ENCODE assay signal across 12 cellular contexts in the genomic region with DNA sequence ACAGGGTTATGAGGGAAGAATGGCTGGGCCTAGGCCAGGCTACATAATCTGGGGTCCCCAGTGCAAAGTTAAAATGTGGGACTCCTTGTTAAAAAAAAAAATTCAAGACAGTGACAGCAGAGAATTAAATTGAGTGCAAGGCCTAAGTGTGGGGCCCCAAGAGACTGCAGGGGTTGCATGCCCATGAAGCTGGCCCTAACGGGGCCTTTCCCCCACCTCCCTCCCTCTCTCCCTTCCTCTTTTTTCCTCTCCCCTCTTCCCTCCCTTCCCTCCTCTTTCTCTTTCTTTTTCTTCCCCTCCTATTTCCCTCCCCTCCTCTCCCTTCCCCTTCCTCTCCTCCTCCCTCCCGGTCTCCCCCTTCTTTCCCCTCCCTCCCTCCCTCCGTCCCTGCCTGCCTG.
"Had no signal": no experiment of that assay in that cellular context is flagged by ENCODE, and none has a peak within 500 bp of the region (broad histone marks: within the 10 kb centered on the region; RNA-seq: fewer than 3 reads in every experiment).

No MANE protein-coding gene starts in this region.

- H3K27ac ChIP-seq: VCaP had no signal

- DNase-seq: activated CD4-positive, alpha-beta T cell treated with anti-CD3 and anti-CD28 coated beads for 1 hour; activated CD4-positive, alpha-beta T cell treated with anti-CD3 and anti-CD28 coated beads, Interleukin-2, amount 50 U/mL, for 4 hours; activated naive CD4-positive, alpha-beta T cell treated with anti-CD3 and anti-CD28 coated beads, Interleukin-2, amount 10 ng/mL, durations not matched to agents 7 days and 5 days; activated T-cell treated with anti-CD3 and anti-CD28 coated beads for 4 hours; glutamatergic neuron; retina; stimulated activated CD4-positive, alpha-beta T cell treated with anti-CD3 and anti-CD28 coated beads, Interleukin-15, amount 100 ng/mL, for 24 hours; stimulated activated CD4-positive, alpha-beta T cell treated with anti-CD3 and anti-CD28 coated beads, Interleukin-4, amount 100 ng/mL, for 1 hour; stimulated activated naive B cell treated with anti-CD40 and anti-IgM and Interleukin-4, amounts not matched to agents 10 μg/mL and 1 μg/mL and 100 μg/mL, for 72 hours; substantia nigra; trophoblast cell had no signal
